ENCODE assay signal across 10 cellular contexts in the genomic region with DNA sequence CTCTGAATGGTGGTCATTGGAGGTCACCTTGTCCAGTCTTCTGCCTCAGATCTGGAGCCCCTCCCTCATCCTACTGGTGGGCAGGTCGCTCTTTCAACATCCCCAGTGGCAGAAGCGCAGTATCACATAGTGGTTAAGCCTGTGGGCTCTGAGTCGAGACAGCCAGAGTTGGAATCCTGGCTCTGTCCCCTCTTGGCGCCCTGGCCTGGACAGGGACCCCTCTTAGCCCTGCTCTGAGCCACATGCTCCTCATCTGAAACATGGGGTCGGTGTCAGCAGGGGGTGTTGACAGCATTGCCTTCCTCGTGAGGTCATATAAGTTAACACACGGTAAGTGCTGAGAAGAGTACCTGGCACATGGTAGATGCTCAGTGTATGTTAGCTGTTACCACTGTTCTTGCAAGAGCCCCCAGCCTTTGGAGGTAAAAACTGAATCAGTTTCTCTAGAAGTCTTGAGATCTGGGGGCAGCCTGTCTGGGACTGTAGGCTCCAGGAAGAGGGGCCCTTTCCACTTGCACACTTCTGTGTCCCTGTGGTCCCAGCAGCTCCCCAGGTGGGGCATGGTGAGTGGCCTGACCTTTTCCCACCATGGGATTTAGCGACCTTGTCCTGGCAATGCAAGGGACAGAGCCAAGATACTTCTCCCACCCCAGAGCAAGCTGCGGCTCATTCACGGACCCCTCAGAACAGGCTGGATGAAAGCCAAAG. TPM values are rescaled to one million over a fixed set of nuclear protein-coding genes. Genes with fewer than 3 reads are reported as not detected.
DNase-seq lines count a peak whose midpoint lies in the region; ATAC-seq and TF ChIP-seq lines count a peak whose summit lies in the region.
"Had no signal": no experiment of that assay in that cellular context is flagged by ENCODE, and none has a peak within 500 bp of the region (broad histone marks: within the 10 kb centered on the region; RNA-seq: fewer than 3 reads in every experiment).

No MANE protein-coding gene starts in this region.

- peak overlapping the region; percentile 99 for H3K27ac Mint-ChIP-seq in T-helper 2 cell treated with Interferon-gamma antibody and Interleukin-4, amounts not matched to agents 5 μg/mL and 100 μg/mL, for 36 hours
- H3K27ac Mint-ChIP-seq in immature natural killer cell (peak overlapping the region; percentile 77 to 99 (median 99)), glutamatergic neuron (ENCODE audit: unreplicated experiment) (no peak overlapping the region)
- peak overlapping the region; percentile 97 for H3K27ac Mint-ChIP-seq in stimulated activated memory B cell treated with anti-CD40 and anti-IgM and Interleukin-4, amounts not matched to agents 10 μg/mL and 1 μg/mL and 100 μg/mL, for 72 hours

- no peak for TF ChIP-seq CTCF in glutamatergic neuron (IDR thresholded peaks at IDR 0.05; ENCODE audit: partially characterized antibody, unreplicated experiment)

- DNase-seq in T-helper 2 cell treated with Interferon-gamma antibody and Interleukin-4, amounts not matched to agents 5 μg/mL and 100 μg/mL, for 36 hours (ENCODE audit: low spot score), result no peak
- DNase-seq in T-helper 2 cell (no peak), immature natural killer cell (no peak), glutamatergic neuron (no peak)
- DNase-seq in activated T-cell treated with anti-CD3 and anti-CD28 coated beads, Interleukin-2, amount 50 U/mL, for 4 hours, result no peak
- DNase-seq: hippocampal formation, WERI-Rb-1 had no signal

- H3K36me3 Mint-ChIP-seq in T-helper 2 cell treated with Interferon-gamma antibody and Interleukin-4, amounts not matched to agents 5 μg/mL and 100 μg/mL, for 36 hours (ENCODE audit: low read depth), result peaks cover 77% of the 10 kb centered on the region
- H3K36me3 Mint-ChIP-seq in activated T-cell treated with anti-CD3 and anti-CD28 coated beads, Interleukin-2, amount 50 U/mL, for 4 hours (ENCODE audit: insufficient read depth), result peaks cover 52% of the 10 kb centered on the region
- H3K36me3 Mint-ChIP-seq in immature natural killer cell (peaks cover 2 to 31% (median 10%) of the 10 kb centered on the region in 3 donors), glutamatergic neuron (ENCODE audit: unreplicated experiment) (no peaks in the 10 kb centered on the region)
- peaks cover 68% of the 10 kb centered on the region for H3K36me3 Mint-ChIP-seq in stimulated activated memory B cell treated with anti-CD40 and anti-IgM and Interleukin-4, amounts not matched to agents 10 μg/mL and 1 μg/mL and 100 μg/mL, for 72 hours

- no peaks in the 10 kb centered on the region for H3K9me3 Mint-ChIP-seq in T-helper 2 cell treated with Interferon-gamma antibody and Interleukin-4, amounts not matched to agents 5 μg/mL and 100 μg/mL, for 36 hours
- H3K9me3 Mint-ChIP-seq in activated T-cell treated with anti-CD3 and anti-CD28 coated beads, Interleukin-2, amount 50 U/mL, for 4 hours, result no peaks in the 10 kb centered on the region
- H3K9me3 Mint-ChIP-seq in immature natural killer cell (no peaks in the 10 kb centered on the region), glutamatergic neuron (ENCODE audit: unreplicated experiment) (no peaks in the 10 kb centered on the region)
- no peaks in the 10 kb centered on the region for H3K9me3 Mint-ChIP-seq in stimulated activated memory B cell treated with anti-CD40 and anti-IgM and Interleukin-4, amounts not matched to agents 10 μg/mL and 1 μg/mL and 100 μg/mL, for 72 hours

- H3K27me3 Mint-ChIP-seq in T-helper 2 cell treated with Interferon-gamma antibody and Interleukin-4, amounts not matched to agents 5 μg/mL and 100 μg/mL, for 36 hours (ENCODE audit: low read depth), result no peaks in the 10 kb centered on the region
- no peaks in the 10 kb centered on the region for H3K27me3 Mint-ChIP-seq in activated T-cell treated with anti-CD3 and anti-CD28 coated beads, Interleukin-2, amount 50 U/mL, for 4 hours (ENCODE audit: low read depth)
- H3K27me3 Mint-ChIP-seq in immature natural killer cell (ENCODE audit: low read depth in 3 of 3) (peaks cover 13 to 42% (median 18%) of the 10 kb centered on the region in 3 donors), glutamatergic neuron (ENCODE audit: unreplicated experiment) (no peaks in the 10 kb centered on the region)
- H3K27me3 Mint-ChIP-seq in stimulated activated memory B cell treated with anti-CD40 and anti-IgM and Interleukin-4, amounts not matched to agents 10 μg/mL and 1 μg/mL and 100 μg/mL, for 72 hours, result no peaks in the 10 kb centered on the region

- peaks cover 42% of the 10 kb centered on the region for H3K4me1 Mint-ChIP-seq in T-helper 2 cell treated with Interferon-gamma antibody and Interleukin-4, amounts not matched to agents 5 μg/mL and 100 μg/mL, for 36 hours (ENCODE audit: low read depth)
- peaks cover 43% of the 10 kb centered on the region for H3K4me1 Mint-ChIP-seq in activated T-cell treated with anti-CD3 and anti-CD28 coated beads, Interleukin-2, amount 50 U/mL, for 4 hours (ENCODE audit: low read depth)
- H3K4me1 Mint-ChIP-seq in immature natural killer cell (peaks cover 58 to 64% of the 10 kb centered on the region in 2 donors), glutamatergic neuron (ENCODE audit: low read depth, unreplicated experiment) (peaks cover 10% of the 10 kb centered on the region)
- peaks cover 67% of the 10 kb centered on the region for H3K4me1 Mint-ChIP-seq in stimulated activated memory B cell treated with anti-CD40 and anti-IgM and Interleukin-4, amounts not matched to agents 10 μg/mL and 1 μg/mL and 100 μg/mL, for 72 hours

- peak overlapping the region; percentile 42 for H3K4me3 Mint-ChIP-seq in T-helper 2 cell treated with Interferon-gamma antibody and Interleukin-4, amounts not matched to agents 5 μg/mL and 100 μg/mL, for 36 hours
- peak overlapping the region; percentile 97 for H3K4me3 Mint-ChIP-seq in activated T-cell treated with anti-CD3 and anti-CD28 coated beads, Interleukin-2, amount 50 U/mL, for 4 hours
- H3K4me3 Mint-ChIP-seq in immature natural killer cell, result peak overlapping the region; percentile 44 to 94 (median 63)
- H3K4me3 Mint-ChIP-seq in stimulated activated memory B cell treated with anti-CD40 and anti-IgM and Interleukin-4, amounts not matched to agents 10 μg/mL and 1 μg/mL and 100 μg/mL, for 72 hours, result peak overlapping the region; percentile 97
- no peak overlapping the region for H3K4me3 Mint-ChIP-seq in glutamatergic neuron (ENCODE audit: unreplicated experiment)

- no peak for ATAC-seq in activated T-cell treated with anti-CD3 and anti-CD28 coated beads, Interleukin-2, amount 50 U/mL, for 4 hours
- ATAC-seq in stimulated activated memory B cell treated with anti-CD40 and anti-IgM and Interleukin-4, amounts not matched to agents 10 μg/mL and 1 μg/mL and 100 μg/mL, for 72 hours, result no peak
- ATAC-seq in GM18909 (IDR thresholded peaks at IDR 0.05; ENCODE audit: poor library complexity, unreplicated experiment), result no peak
- no peak for ATAC-seq in GM21515 (IDR thresholded peaks at IDR 0.05; ENCODE audit: unreplicated experiment)

RNA-seq across cellular contexts. Expression of gene ZC3H12A, which starts 6.4 kb away (rescaled TPM):
- total RNA-seq in activated T-cell treated with anti-CD3 and anti-CD28 coated beads, Interleukin-2, amount 50 U/mL, for 4 hours, result 10 to 100 TPM; 48.7 to 64.8 (median 59.8) TPM
- 10 to 100 TPM in 2 of 3 donors, 1 to 10 TPM in 1; 9.6 to 14.6 (median 13.1) TPM for polyA plus RNA-seq in immature natural killer cell
- 1.3 TPM for total RNA-seq in glutamatergic neuron (ENCODE audit: unreplicated experiment)

RNA-seq across cellular contexts. Expression of gene MEAF6, which starts 33.8 kb away (rescaled TPM):
- total RNA-seq in activated T-cell treated with anti-CD3 and anti-CD28 coated beads, Interleukin-2, amount 50 U/mL, for 4 hours, result 100 to 1,000 TPM in 1 of 3 donors, 10 to 100 TPM in 2; 87.2 to 104 (median 95.6) TPM
- polyA plus RNA-seq in immature natural killer cell, result 100 to 1,000 TPM; 147 to 185 (median 181) TPM
- total RNA-seq in glutamatergic neuron (ENCODE audit: unreplicated experiment), result 61.5 TPM

Comparison
In these comparisons a context has a peak if more than half of its experiments do, and no peak if none do; other contexts are left out.
1. RNA of gene ZC3H12A, which starts 6.4 kb away (total RNA-seq): 48.7 to 64.8 TPM in activated T-cell treated with anti-CD3 and anti-CD28 coated beads, Interleukin-2, amount 50 U/mL, for 4 hours; 1.3 TPM in glutamatergic neuron (single experiment); every median in the first group is over 10 times any median in the second.